20 cellular contexts compared by ENCODE assay signal in genomic region chr3:159802864-159803263, GRCh38. TPM values are rescaled to one million over a fixed set of nuclear protein-coding genes. Genes with fewer than 3 reads are reported as not detected.
"Had no signal": no experiment of that assay in that cellular context is flagged by ENCODE, and none has a peak within 500 bp of the region (broad histone marks: within the 10 kb centered on the region; RNA-seq: fewer than 3 reads in every experiment).

No MANE protein-coding gene starts in this region.

- H3K9me3 Mint-ChIP-seq: dendritic cell treated with granulocyte-macrophage colony-stimulating factor and Interleukin-4, amounts not matched to agents 40 ng/mL and 50 ng/mL, for 4 days; effector memory CD8-positive, alpha-beta T cell; natural killer cell; stimulated activated naive B cell treated with anti-CD40 and anti-IgM and Interleukin-4, amounts not matched to agents 10 μg/mL and 1 μg/mL and 100 μg/mL, for 72 hours; stimulated activated naive CD8-positive, alpha-beta T cell treated with anti-CD3 and anti-CD28 coated beads, Interleukin-15, amount 100 ng/mL, for 72 hours had no signal

- DNase-seq: central memory CD4-positive, alpha-beta T cell; colonic mucosa; effector memory CD8-positive, alpha-beta T cell; erythroblast; head of caudate nucleus; left ventricle myocardium superior; lower lobe of right lung; natural killer cell; occipital lobe; ovary; posterior cingulate gyrus; psoas muscle; retina; stimulated activated CD4-positive, alpha-beta T cell treated with anti-CD3 and anti-CD28 coated beads, Interleukin-2, amount 100 ng/mL, for 24 hours; stimulated activated naive B cell treated with anti-CD40 and anti-IgM and Interleukin-4, amounts not matched to agents 10 μg/mL and 1 μg/mL and 100 μg/mL, for 72 hours; stimulated activated naive CD8-positive, alpha-beta T cell treated with anti-CD3 and anti-CD28 coated beads, Interleukin-15, amount 100 ng/mL, for 72 hours; tibial artery had no signal

- ATAC-seq: effector memory CD8-positive, alpha-beta T cell; left ventricle myocardium superior; lower lobe of right lung; natural killer cell; psoas muscle; sciatic nerve; stimulated activated naive B cell treated with anti-CD40 and anti-IgM and Interleukin-4, amounts not matched to agents 10 μg/mL and 1 μg/mL and 100 μg/mL, for 72 hours; stimulated activated naive CD8-positive, alpha-beta T cell treated with anti-CD3 and anti-CD28 coated beads, Interleukin-15, amount 100 ng/mL, for 72 hours had no signal

- H3K4me1 Mint-ChIP-seq: natural killer cell; stimulated activated naive B cell treated with anti-CD40 and anti-IgM and Interleukin-4, amounts not matched to agents 10 μg/mL and 1 μg/mL and 100 μg/mL, for 72 hours; stimulated activated naive CD8-positive, alpha-beta T cell treated with anti-CD3 and anti-CD28 coated beads, Interleukin-15, amount 100 ng/mL, for 72 hours had no signal

- H3K36me3 Mint-ChIP-seq: natural killer cell; stimulated activated naive B cell treated with anti-CD40 and anti-IgM and Interleukin-4, amounts not matched to agents 10 μg/mL and 1 μg/mL and 100 μg/mL, for 72 hours had no signal

- H3K27ac Mint-ChIP-seq: dendritic cell treated with granulocyte-macrophage colony-stimulating factor and Interleukin-4, amounts not matched to agents 40 ng/mL and 50 ng/mL, for 4 days; effector memory CD8-positive, alpha-beta T cell; natural killer cell; stimulated activated naive B cell treated with anti-CD40 and anti-IgM and Interleukin-4, amounts not matched to agents 10 μg/mL and 1 μg/mL and 100 μg/mL, for 72 hours; stimulated activated naive CD8-positive, alpha-beta T cell treated with anti-CD3 and anti-CD28 coated beads, Interleukin-15, amount 100 ng/mL, for 72 hours had no signal

- H3K36me3 ChIP-seq: colonic mucosa, lower lobe of right lung, ovary, tibial artery, vagina had no signal

- H3K4me1 ChIP-seq: colonic mucosa had no signal

- H3K4me3 ChIP-seq: colonic mucosa, lower lobe of right lung, ovary, psoas muscle, tibial artery, vagina had no signal

- H3K9me3 ChIP-seq: colonic mucosa, lower lobe of right lung, ovary, psoas muscle, tibial artery, vagina had no signal

- H3K27me3 ChIP-seq: colonic mucosa, ovary, tibial artery, vagina had no signal

- H3K27me3 Mint-ChIP-seq: dendritic cell treated with granulocyte-macrophage colony-stimulating factor and Interleukin-4, amounts not matched to agents 40 ng/mL and 50 ng/mL, for 4 days; effector memory CD8-positive, alpha-beta T cell had no signal

- H3K4me3 Mint-ChIP-seq: dendritic cell treated with granulocyte-macrophage colony-stimulating factor and Interleukin-4, amounts not matched to agents 40 ng/mL and 50 ng/mL, for 4 days; effector memory CD8-positive, alpha-beta T cell; natural killer cell; stimulated activated naive B cell treated with anti-CD40 and anti-IgM and Interleukin-4, amounts not matched to agents 10 μg/mL and 1 μg/mL and 100 μg/mL, for 72 hours; stimulated activated naive CD8-positive, alpha-beta T cell treated with anti-CD3 and anti-CD28 coated beads, Interleukin-15, amount 100 ng/mL, for 72 hours had no signal

- H3K27ac ChIP-seq: colonic mucosa, lower lobe of right lung, ovary, psoas muscle, vagina had no signal

RNA-seq across cellular contexts. Expression of gene SCHIP1, which starts 36.8 kb away (rescaled TPM):
- total RNA-seq: natural killer cell had no signal
